In genomic region chr2:54558188-54558975, GRCh38 we compare ENCODE assay signal across 8 cellular contexts.
A peak's percentile ranks its signal among the peaks of the same experiment; 100 is the strongest.
DNase-seq lines count a peak whose midpoint lies in the region; ATAC-seq and TF ChIP-seq lines count a peak whose summit lies in the region.

No MANE protein-coding gene starts in this region.

- DNase-seq in DMS79 (lab: John Stamatoyannopoulos, UW), result peak; percentile 55
- DNase-seq in SHP77 treated with DMSO at 0.1 percent for 48 hours (lab: John Stamatoyannopoulos, UW), result peak; percentile 93
- peak; percentile 77 for DNase-seq in activated naive CD4-positive, alpha-beta T cell treated with anti-CD3 and anti-CD28 coated beads, Interleukin-2, amount 50 U/mL, for 16 hours
- DNase-seq in cardiac septum (ENCODE audit: low spot score), result peak; percentile 79
- DNase-seq in progenitor cell of endocrine pancreas (ENCODE audit: low spot score, unreplicated experiment), result peak; percentile 58
- no peak for DNase-seq in NCI-H446 treated with DMSO at 0.1 percent for 48 hours (lab: John Stamatoyannopoulos, UW)

- no peaks in the 10 kb centered on the region for H3K9me3 Mint-ChIP-seq in progenitor cell of endocrine pancreas (ENCODE audit: low read depth)

- peak; percentile 48 for ATAC-seq in GM21529 (IDR thresholded peaks at IDR 0.05; ENCODE audit: unreplicated experiment)

- intact Hi-C loops in cardiac septum (cut with DNase I), result loop anchor here (2.0 kb wide), 1 partner anchor 100 kb away; no protein-coding TSS in a partner anchor

- no peaks in the 10 kb centered on the region for H3K36me3 Mint-ChIP-seq in progenitor cell of endocrine pancreas (ENCODE audit: insufficient read depth)

- TF ChIP-seq CTCF in progenitor cell of endocrine pancreas (IDR thresholded peaks at IDR 0.05; ENCODE audit: unreplicated experiment), result no peak

- H3K4me3 Mint-ChIP-seq in progenitor cell of endocrine pancreas (ENCODE audit: low read depth), result peak overlapping the region; percentile 99

- TF ChIP-seq EP300 in Ishikawa (IDR thresholded peaks at IDR 0.05; ENCODE audit: borderline replicate concordance), result no peak

- TF ChIP-seq RAD21 in Ishikawa (IDR thresholded peaks at IDR 0.05; ENCODE audit: low read depth), result no peak

- H3K4me1 Mint-ChIP-seq in progenitor cell of endocrine pancreas (ENCODE audit: low read depth), result peaks cover 55% of the 10 kb centered on the region

- H3K27me3 Mint-ChIP-seq in progenitor cell of endocrine pancreas, result no peaks in the 10 kb centered on the region

- H3K27ac Mint-ChIP-seq in progenitor cell of endocrine pancreas, result peak overlapping the region; percentile 98

TF ChIP-seq in Ishikawa, 13 proteins besides CTCF, POLR2A, EP300 and RAD21:
- 0 out of 2 replicates have a peak, but pooled peaks have one; percentile 34 for TF ChIP-seq YY1 (IDR thresholded peaks at IDR 0.05; ENCODE audit: low read depth)
- 0 out of 2 replicates have a peak, but pooled peaks have one; percentile 9 for TF ChIP-seq TCF12 (IDR thresholded peaks at IDR 0.05; ENCODE audit: low read depth)
- TF ChIP-seq REST (IDR thresholded peaks at IDR 0.05; ENCODE audit: low read depth), result no peak
- TF ChIP-seq ZBTB7A (IDR thresholded peaks at IDR 0.05; ENCODE audit: low read depth), result peak; percentile 23; the same call in 1 of the 2 replicates
- TF ChIP-seq USF1 (IDR thresholded peaks at IDR 0.05), result no peak
- TF ChIP-seq TAF1 (IDR thresholded peaks at IDR 0.05; ENCODE audit: low read depth), result no peak; the same call in 1 of the 2 replicates
- TF ChIP-seq MAX (IDR thresholded peaks at IDR 0.05), result peak; percentile 13; the same call in 1 of the 2 replicates
- TF ChIP-seq CEBPB (IDR thresholded peaks at IDR 0.05), result no peak
- no peak for TF ChIP-seq CREB1 (IDR thresholded peaks at IDR 0.05; ENCODE audit: low read depth)
- TF ChIP-seq FOXM1 (IDR thresholded peaks at IDR 0.05; ENCODE audit: borderline replicate concordance, low read depth), result no peak
- TF ChIP-seq TEAD4 (IDR thresholded peaks at IDR 0.05), result no peak
- TF ChIP-seq NFIC (IDR thresholded peaks at IDR 0.05), result no peak
- TF ChIP-seq EGR1 (IDR thresholded peaks at IDR 0.05), result no peak
